17 cellular contexts compared by ENCODE assay signal in the genomic region with DNA sequence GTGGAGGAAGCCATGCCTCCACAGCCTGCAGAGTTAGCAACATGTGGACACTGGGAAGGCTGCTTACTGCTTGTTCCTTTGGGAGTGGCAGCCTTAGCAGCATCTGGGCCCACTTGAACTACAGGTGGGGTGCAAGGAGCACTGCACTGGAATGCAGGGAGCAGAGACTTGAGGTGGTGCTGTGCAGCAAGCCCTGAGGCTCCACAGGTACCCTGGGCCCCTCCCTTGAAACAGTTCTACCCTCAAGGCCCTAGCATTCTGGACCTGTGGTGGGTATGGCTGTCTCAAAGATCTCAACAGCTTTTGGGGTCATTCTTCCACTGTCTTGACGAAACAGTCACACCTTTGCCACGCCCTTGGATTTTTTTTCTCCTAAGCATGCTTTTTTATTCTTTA. TPM values are rescaled to one million over a fixed set of nuclear protein-coding genes. Genes with fewer than 3 reads are reported as not detected.
DNase-seq lines count a peak whose midpoint lies in the region; ATAC-seq and TF ChIP-seq lines count a peak whose summit lies in the region.
"Had no signal": no experiment of that assay in that cellular context is flagged by ENCODE, and none has a peak within 500 bp of the region (broad histone marks: within the 10 kb centered on the region; RNA-seq: fewer than 3 reads in every experiment).

No MANE protein-coding gene starts in this region.

- CTCF ChIA-PET in CD4-positive, alpha-beta memory T cell (lab: Charles Lee; ENCODE audit: partially characterized antibody) = interaction anchor here (1.8 kb wide), 1 partner anchor 16 kb away, joined by 5 read pairs; the partner anchor contains the start of gene METTL5

- H3K9me3 Mint-ChIP-seq in chondrocyte (ENCODE audit: low read depth) (no peaks in the 10 kb centered on the region), mesothelial cell of epicardium (peaks cover 4% of the 10 kb centered on the region)
- no peaks in the 10 kb centered on the region for H3K9me3 Mint-ChIP-seq in CD4-positive, alpha-beta memory T cell
- H3K9me3 Mint-ChIP-seq: HFFc6 had no signal

- no peaks in the 10 kb centered on the region for H3K27me3 Mint-ChIP-seq in chondrocyte (ENCODE audit: low read depth)
- H3K27me3 Mint-ChIP-seq in mesothelial cell of epicardium (ENCODE audit: low read depth) = no peaks in the 10 kb centered on the region
- H3K27me3 Mint-ChIP-seq in CD4-positive, alpha-beta memory T cell = no peaks in the 10 kb centered on the region

- TF ChIP-seq CTCF in chondrocyte (IDR thresholded peaks at IDR 0.05) = no peak
- no peak for TF ChIP-seq CTCF in mesothelial cell of epicardium (IDR thresholded peaks at IDR 0.05; ENCODE audit: unreplicated experiment)
- no peak for TF ChIP-seq CTCF in upper lobe of right lung (IDR thresholded peaks at IDR 0.05)

- peak; percentile 43 to 53 for ATAC-seq in right cardiac atrium
- ATAC-seq in upper lobe of right lung = peak; percentile 30
- ATAC-seq in GM21390 (IDR thresholded peaks at IDR 0.05; ENCODE audit: unreplicated experiment) = no peak

- intact Hi-C loops in right cardiac atrium (cut with DNase I) = no loop called here
- intact Hi-C loops in upper lobe of right lung (cut with DNase I) = no loop called here
- intact Hi-C loops in CD4-positive, alpha-beta memory T cell (cut with micrococcal nuclease) = no loop called here

- peaks cover 7% of the 10 kb centered on the region for H3K36me3 ChIP-seq in upper lobe of right lung
- H3K36me3 ChIP-seq in CD4-positive, alpha-beta memory T cell (ENCODE audit: insufficient read depth, low read length) = no peaks in the 10 kb centered on the region
- H3K36me3 ChIP-seq: BE2C had no signal

- H3K9me3 ChIP-seq in right cardiac atrium (ENCODE audit: control insufficient read depth, low read length) = no peaks in the 10 kb centered on the region
- H3K9me3 ChIP-seq in upper lobe of right lung = no peaks in the 10 kb centered on the region
- H3K9me3 ChIP-seq in CD4-positive, alpha-beta memory T cell (ENCODE audit: control insufficient read depth in 1 of 2, low read length in 2 of 2) = no peaks in the 10 kb centered on the region
- H3K9me3 ChIP-seq: BE2C had no signal

- POLR2A ChIA-PET in CD4-positive, alpha-beta memory T cell (lab: Charles Lee; ENCODE audit: partially characterized antibody) = no interaction called here

- H3K27me3 ChIP-seq in right cardiac atrium (ENCODE audit: control insufficient read depth, insufficient read depth) (no peaks in the 10 kb centered on the region), upper lobe of right lung (no peaks in the 10 kb centered on the region)
- H3K27me3 ChIP-seq in CD4-positive, alpha-beta memory T cell (ENCODE audit: insufficient read depth, low read length) = no peaks in the 10 kb centered on the region
- H3K27me3 ChIP-seq: BE2C had no signal

- H3K36me3 Mint-ChIP-seq in chondrocyte (ENCODE audit: low read depth) = peaks cover 3% of the 10 kb centered on the region
- peaks cover 8% of the 10 kb centered on the region for H3K36me3 Mint-ChIP-seq in mesothelial cell of epicardium
- H3K36me3 Mint-ChIP-seq in CD4-positive, alpha-beta memory T cell = peaks cover 5 to 14% of the 10 kb centered on the region in 2 donors

- H3K4me3 ChIP-seq in right cardiac atrium (ENCODE audit: low read length) = no peak overlapping the region
- no peak overlapping the region for H3K4me3 ChIP-seq in upper lobe of right lung
- H3K4me3 ChIP-seq in CD4-positive, alpha-beta memory T cell (ENCODE audit: low read length in 2 of 2) = no peak overlapping the region

- H3K27ac ChIP-seq in right cardiac atrium (ENCODE audit: low read length) = no peak overlapping the region
- H3K27ac ChIP-seq in upper lobe of right lung = no peak overlapping the region
- H3K27ac ChIP-seq in CD4-positive, alpha-beta memory T cell (ENCODE audit: low read depth, low read length) = no peak overlapping the region

- H3K27ac Mint-ChIP-seq in chondrocyte (ENCODE audit: unreplicated experiment) (peak overlapping the region; percentile 6), mesothelial cell of epicardium (peak overlapping the region; percentile 84)
- H3K27ac Mint-ChIP-seq in CD4-positive, alpha-beta memory T cell = peak overlapping the region in 3 of 7 donors; percentile 12 to 46 (median 24)
- H3K27ac Mint-ChIP-seq: HFFc6 had no signal

- no peak for DNase-seq in chondrocyte (ENCODE audit: low spot score)
- no peak for DNase-seq in right cardiac atrium
- no peak for DNase-seq in mesothelial cell of epicardium (ENCODE audit: low spot score in 2 of 2, unreplicated experiment in 2 of 2)
- no peak for DNase-seq in upper lobe of right lung
- no peak for DNase-seq in CD4-positive, alpha-beta memory T cell
- DNase-seq in NCI-H82 (lab: John Stamatoyannopoulos, UW) = no peak
- DNase-seq: BE2C, GF-D8, HFFc6, Kasumi-1, MM.1S, NCI-H1105 treated with DMSO at 0.1 percent for 48 hours, NCI-H1694 treated with DMSO at 0.1 percent for 48 hours, NCI-H345, NCI-H526 treated with DMSO at 0.1 percent for 48 hours, SHP77 treated with DMSO at 0.1 percent for 48 hours had no signal

- peaks cover 10% of the 10 kb centered on the region for H3K4me1 ChIP-seq in right cardiac atrium (ENCODE audit: control insufficient read depth, insufficient read depth, low read length)
- H3K4me1 ChIP-seq in upper lobe of right lung = peaks cover 22% of the 10 kb centered on the region
- peaks cover 14% of the 10 kb centered on the region for H3K4me1 ChIP-seq in CD4-positive, alpha-beta memory T cell (ENCODE audit: insufficient read depth, low read length)
- H3K4me1 ChIP-seq: BE2C had no signal

- H3K4me3 Mint-ChIP-seq in chondrocyte (ENCODE audit: unreplicated experiment) (no peak overlapping the region), mesothelial cell of epicardium (no peak overlapping the region)
- no peak overlapping the region for H3K4me3 Mint-ChIP-seq in CD4-positive, alpha-beta memory T cell
- H3K4me3 Mint-ChIP-seq: HFFc6 had no signal

- H3K4me1 Mint-ChIP-seq in chondrocyte (ENCODE audit: low read depth) = peaks cover 32% of the 10 kb centered on the region
- H3K4me1 Mint-ChIP-seq in mesothelial cell of epicardium = peaks cover 24% of the 10 kb centered on the region
- peaks cover 31 to 69% (median 43%) of the 10 kb centered on the region in 4 donors for H3K4me1 Mint-ChIP-seq in CD4-positive, alpha-beta memory T cell

- WGBS in right cardiac atrium = 91% methylated on average over 2 of the region's 2 CpGs

RNA-seq across cellular contexts. Expression of gene UBR3, which starts 13.5 kb away (rescaled TPM):
- total RNA-seq in chondrocyte = 30.9 to 44.0 TPM (median 32.4 TPM) in 3 replicates
- total RNA-seq in right cardiac atrium = 10 to 100 TPM; 83.2 to 98.2 (median 93.6) TPM
- polyA plus RNA-seq in right cardiac atrium = 39.8 TPM
- 44.9 to 47.7 TPM (median 47.3 TPM) in 3 replicates for total RNA-seq in mesothelial cell of epicardium
- 42.8 TPM for total RNA-seq in upper lobe of right lung
- total RNA-seq in CD4-positive, alpha-beta memory T cell = 10 to 100 TPM; 42.2 to 43.5 TPM
- polyA plus RNA-seq in CD4-positive, alpha-beta memory T cell = 10 to 100 TPM in 1 of 2 donors, 1 to 10 TPM in 1; 4.3 to 13.1 TPM

RNA-seq across cellular contexts. Expression of gene METTL5, which starts 16.0 kb away (rescaled TPM):
- total RNA-seq in chondrocyte = 43.5 to 47.6 TPM (median 45.2 TPM) in 3 replicates
- total RNA-seq in right cardiac atrium = 10 to 100 TPM; 51.3 to 62.3 (median 58.1) TPM
- 94.1 TPM for polyA plus RNA-seq in right cardiac atrium
- 44.0 to 47.0 TPM (median 45.4 TPM) in 3 replicates for total RNA-seq in mesothelial cell of epicardium
- 34.7 TPM for total RNA-seq in upper lobe of right lung
- total RNA-seq in CD4-positive, alpha-beta memory T cell = 10 to 100 TPM; 44.4 to 50.4 TPM
- polyA plus RNA-seq in CD4-positive, alpha-beta memory T cell = 100 to 1,000 TPM; 116 to 166 TPM

RNA-seq across cellular contexts. Expression of gene SSB, which starts 42.1 kb away (rescaled TPM):
- total RNA-seq in chondrocyte = 93.5 to 105 TPM (median 95.1 TPM) in 3 replicates
- 10 to 100 TPM; 55.2 to 65.1 (median 59.5) TPM for total RNA-seq in right cardiac atrium
- polyA plus RNA-seq in right cardiac atrium = 73.3 TPM
- total RNA-seq in mesothelial cell of epicardium = 120 to 124 TPM (median 123 TPM) in 3 replicates
- total RNA-seq in upper lobe of right lung = 70.7 TPM
- total RNA-seq in CD4-positive, alpha-beta memory T cell = 100 to 1,000 TPM; 112 to 114 TPM
- 100 to 1,000 TPM; 112 to 149 TPM for polyA plus RNA-seq in CD4-positive, alpha-beta memory T cell
